In genomic region chr2:113966832-113967231, GRCh38 we compare ENCODE assay signal across 11 cellular contexts.
A peak's percentile ranks its signal among the peaks of the same experiment; 100 is the strongest.
DNase-seq lines count a peak whose midpoint lies in the region; ATAC-seq and TF ChIP-seq lines count a peak whose summit lies in the region.
"Had no signal": no experiment of that assay in that cellular context is flagged by ENCODE, and none has a peak within 500 bp of the region (broad histone marks: within the 10 kb centered on the region; RNA-seq: fewer than 3 reads in every experiment).

No MANE protein-coding gene starts in this region.

- peaks cover 9% of the 10 kb centered on the region for H3K4me1 ChIP-seq in fibroblast of lung (ENCODE audit: control insufficient read depth, extremely low read depth, insufficient read depth, low read length)
- peaks cover 16% of the 10 kb centered on the region for H3K4me1 ChIP-seq in osteoblast (ENCODE audit: insufficient read depth, low read length)

- H3K27ac ChIP-seq in fibroblast of lung (ENCODE audit: insufficient read depth, low read length) = no peak overlapping the region
- peak overlapping the region; percentile 17 for H3K27ac ChIP-seq in osteoblast (ENCODE audit: low read depth, low read length)
- H3K27ac ChIP-seq: cardiac muscle cell had no signal

- CTCF ChIA-PET in activated CD4-positive, alpha-beta T cell treated with anti-CD3 and anti-CD28 coated beads for 36 hours (lab: Charles Lee) = interaction anchor here (0.6 to 2.9 kb wide), 7 partner anchors 8 to 250 kb away, joined by 3 to 27 read pairs (median 9); no protein-coding TSS in a partner anchor

- H3K27me3 Mint-ChIP-seq in activated CD4-positive, alpha-beta T cell treated with anti-CD3 and anti-CD28 coated beads for 36 hours = no peaks in the 10 kb centered on the region

- H3K4me1 Mint-ChIP-seq in activated CD4-positive, alpha-beta T cell treated with anti-CD3 and anti-CD28 coated beads for 36 hours = peaks cover 26% of the 10 kb centered on the region

- no peak for TF ChIP-seq CTCF in fibroblast of lung (conservative IDR thresholded peaks at IDR 0.05 in 1 of 2, IDR thresholded peaks at IDR 0.05 in 1 of 2; ENCODE audit: low read depth in 1 of 2, low read length in 2 of 2)
- TF ChIP-seq CTCF in osteoblast (IDR thresholded peaks at IDR 0.05; ENCODE audit: extremely low read depth, low read depth, low read length) = no peak
- TF ChIP-seq CTCF in GM13977 (IDR thresholded peaks at IDR 0.05; ENCODE audit: extremely low read depth, insufficient read depth, missing control alignments) = no peak
- TF ChIP-seq CTCF in GM10266 (IDR thresholded peaks at IDR 0.05; ENCODE audit: control insufficient read depth, insufficient read depth, low read depth, missing control alignments) = no peak

- POLR2A ChIA-PET in activated CD4-positive, alpha-beta T cell treated with anti-CD3 and anti-CD28 coated beads for 36 hours (lab: Charles Lee) = no interaction called here

- H3K36me3 Mint-ChIP-seq in activated CD4-positive, alpha-beta T cell treated with anti-CD3 and anti-CD28 coated beads for 36 hours (ENCODE audit: low read depth) = peaks cover 8% of the 10 kb centered on the region

- no peak overlapping the region for H3K4me3 ChIP-seq in fibroblast of lung (replicated peaks in 1 of 4; ENCODE audit: control extremely low read depth in 1 of 4, insufficient read depth in 1 of 4, low read depth in 3 of 4, low read length in 4 of 4)
- H3K4me3 ChIP-seq in osteoblast (ENCODE audit: insufficient read depth, low read length) = no peak overlapping the region
- H3K4me3 ChIP-seq: cardiac muscle cell had no signal

- H3K79me2 ChIP-seq in fibroblast of lung (ENCODE audit: control insufficient read depth, insufficient read depth, low read length) (no peaks in the 10 kb centered on the region), osteoblast (ENCODE audit: insufficient read depth, low read length) (no peaks in the 10 kb centered on the region)

- no peaks in the 10 kb centered on the region for H3K9me3 Mint-ChIP-seq in activated CD4-positive, alpha-beta T cell treated with anti-CD3 and anti-CD28 coated beads for 36 hours (ENCODE audit: low read depth)

- peak overlapping the region; percentile 23 for H3K27ac Mint-ChIP-seq in activated CD4-positive, alpha-beta T cell treated with anti-CD3 and anti-CD28 coated beads for 36 hours

- H3K9me3 ChIP-seq in fibroblast of lung (ENCODE audit: control insufficient read depth, insufficient read depth, low read depth, low read length) (no peaks in the 10 kb centered on the region), osteoblast (ENCODE audit: low read depth, low read length) (no peaks in the 10 kb centered on the region)

- H3K9ac ChIP-seq in fibroblast of lung (ENCODE audit: insufficient read depth, low read length) = no peak overlapping the region

- no peak overlapping the region for H3K4me3 Mint-ChIP-seq in activated CD4-positive, alpha-beta T cell treated with anti-CD3 and anti-CD28 coated beads for 36 hours

- DNase-seq in activated CD4-positive, alpha-beta T cell treated with anti-CD3 and anti-CD28 coated beads for 36 hours = no peak
- no peak for DNase-seq in activated CD4-positive, alpha-beta T cell treated with anti-CD3 and anti-CD28 coated beads for 1 hour
- peak; percentile 21 to 28 for DNase-seq in fibroblast of lung (ENCODE audit: low read depth in 2 of 2)
- peak; percentile 44 for DNase-seq in osteoblast (ENCODE audit: insufficient read length, low spot score, missing footprints)
- no peak for DNase-seq in midbrain (lab: John Stamatoyannopoulos, UW)
- DNase-seq in GM13977 (ENCODE audit: low spot score) = no peak
- no peak for DNase-seq in GM10266 (ENCODE audit: extremely low spot score)
- DNase-seq: NCI-H2171 treated with DMSO at 0.1 percent for 48 hours; stimulated activated CD4-positive, alpha-beta T cell treated with anti-CD3 and anti-CD28 coated beads, Interleukin-4, amount 100 ng/mL, for 1 hour had no signal

- H4K20me1 ChIP-seq in fibroblast of lung (ENCODE audit: control insufficient read depth, extremely low read depth, insufficient read depth, low read length) (no peaks in the 10 kb centered on the region), osteoblast (ENCODE audit: insufficient read depth, low read length) (peaks cover 7% of the 10 kb centered on the region)

- intact Hi-C loops in activated CD4-positive, alpha-beta T cell treated with anti-CD3 and anti-CD28 coated beads for 36 hours (cut with DNase I, micrococcal nuclease) = loop anchor here in 1 of 2 experiments (5.0 kb wide), 1 partner anchor 65 kb away; no protein-coding TSS in a partner anchor

- H3K4me2 ChIP-seq in fibroblast of lung (ENCODE audit: extremely low read depth, insufficient read depth, low read length) (no peak overlapping the region), osteoblast (ENCODE audit: insufficient read depth, low read length) (no peak overlapping the region)

- H2AFZ ChIP-seq in fibroblast of lung (ENCODE audit: low read length) = no peak overlapping the region
- no peak overlapping the region for H2AFZ ChIP-seq in osteoblast (ENCODE audit: low read length)

- in situ Hi-C loops in GM13977 (cut with MboI; ENCODE audit: low pct_unique_long_range_greater_than_20kb, low sequenced_read_pairs, unreplicated experiment) = no loop called here

- ATAC-seq in activated CD4-positive, alpha-beta T cell treated with anti-CD3 and anti-CD28 coated beads for 36 hours = peak; percentile 23
- ATAC-seq in HG03378 (IDR thresholded peaks at IDR 0.05; ENCODE audit: unreplicated experiment) = peak; percentile 56

- no peaks in the 10 kb centered on the region for H3K27me3 ChIP-seq in fibroblast of lung (ENCODE audit: control insufficient read depth, insufficient read depth, low read length)
- H3K27me3 ChIP-seq in osteoblast (ENCODE audit: insufficient read depth, low read length) = no peaks in the 10 kb centered on the region
- H3K27me3 ChIP-seq: cardiac muscle cell had no signal

- H3K36me3 ChIP-seq in fibroblast of lung (ENCODE audit: control insufficient read depth, insufficient read depth, low read length) = no peaks in the 10 kb centered on the region
- peaks cover 28% of the 10 kb centered on the region for H3K36me3 ChIP-seq in osteoblast (ENCODE audit: insufficient read depth, low read length)
- H3K36me3 ChIP-seq: cardiac muscle cell had no signal

Comparison
In these comparisons a context has a peak if more than half of its experiments do, and no peak if none do; other contexts are left out.
1. DNase-seq: peak in fibroblast of lung (2 of 2) and osteoblast (single experiment); none in activated CD4-positive, alpha-beta T cell treated with anti-CD3 and anti-CD28 coated beads for 36 hours (single experiment), activated CD4-positive, alpha-beta T cell treated with anti-CD3 and anti-CD28 coated beads for 1 hour (single experiment), midbrain (single experiment), GM13977 (single experiment) and GM10266 (single experiment).